ENCODE assay signal across 8 cellular contexts in genomic region chr1:53198241-53198651, GRCh38. TPM values are rescaled to one million over a fixed set of nuclear protein-coding genes. Genes with fewer than 3 reads are reported as not detected.
DNase-seq lines count a peak whose midpoint lies in the region; ATAC-seq, FAIRE-seq and TF ChIP-seq lines count a peak whose summit lies in the region.

No MANE protein-coding gene starts in this region.

- CTCF ChIA-PET in activated CD8-positive, alpha-beta memory T cell treated with anti-CD3 and anti-CD28 coated beads, Interleukin-2, amount 10 ng/mL, durations not matched to agents 7 days and 5 days (lab: Charles Lee), result interaction anchor here (1.1 kb wide), 2 partner anchors 16 to 279 kb away, joined by 3 read pairs; no protein-coding TSS in a partner anchor
- CTCF ChIA-PET in K562 (lab: Yijun Ruan, JAX; ENCODE audit: low intra/inter-chr PET ratio), result interaction anchor here (0.6 kb wide), 1 partner anchor 35 kb away, joined by 3 read pairs; no protein-coding TSS in a partner anchor
- CTCF ChIA-PET in HepG2 (lab: Yijun Ruan, JAX; ENCODE audit: low intra/inter-chr PET ratio, low total read pairs), result no interaction called here

- peaks cover 22% of the 10 kb centered on the region for H3K36me3 Mint-ChIP-seq in activated CD8-positive, alpha-beta memory T cell treated with anti-CD3 and anti-CD28 coated beads, Interleukin-2, amount 10 ng/mL, durations not matched to agents 7 days and 5 days

- no peak for ATAC-seq in activated CD8-positive, alpha-beta memory T cell treated with anti-CD3 and anti-CD28 coated beads, Interleukin-2, amount 10 ng/mL, durations not matched to agents 7 days and 5 days
- no peak for ATAC-seq in K562
- no peak for ATAC-seq in HepG2
- no peak for ATAC-seq in HG02973 (IDR thresholded peaks at IDR 0.05; ENCODE audit: unreplicated experiment)

- no peak for TF ChIP-seq RAD21 in K562 (CRISPR knock-in tag; conservative IDR thresholded peaks at IDR 0.05 in 1 of 2, IDR thresholded peaks at IDR 0.05 in 1 of 2)
- TF ChIP-seq RAD21 in HepG2 (CRISPR knock-in tag; IDR thresholded peaks at IDR 0.05), result no peak

- H3K27ac ChIP-seq in K562 (ENCODE audit: extremely low read depth, low read depth, low read length) (no peak overlapping the region; the same call in 2 of the 3 replicates), HepG2 (ENCODE audit: extremely low read length, insufficient read depth, low read length) (peak overlapping the region; percentile 26), tibial artery (peak overlapping the region; percentile 97 to 99)

- H3K4me1 ChIP-seq in K562 (replicated peaks in 1 of 2; ENCODE audit: control insufficient read depth in 2 of 2, insufficient read depth in 2 of 2, low read length in 2 of 2) (peaks cover 16 to 21% of the 10 kb centered on the region in 2 experiments), HepG2 (ENCODE audit: insufficient read depth, low read length) (peaks cover 48% of the 10 kb centered on the region), tibial artery (peaks cover 0 to 39% (median 29%) of the 10 kb centered on the region in 4 donors)

- 50% methylated on average over 4 of the region's 4 CpGs for WGBS in K562 (ENCODE audit: insufficient coverage, low coverage, missing lambda C conversion rate)
- 61% methylated on average over 4 of the region's 4 CpGs for WGBS in HepG2 (ENCODE audit: low lambda C conversion rate)

- peaks cover 18% of the 10 kb centered on the region; the same call in 1 of the 3 replicates for H3K36me3 ChIP-seq in K562 (ENCODE audit: control insufficient read depth, insufficient read depth, low read length)
- peaks cover 4 to 13% of the 10 kb centered on the region in 2 experiments for H3K36me3 ChIP-seq in HepG2 (replicated peaks in 1 of 2; ENCODE audit: control insufficient read depth in 1 of 2, insufficient read depth in 2 of 2, low read length in 2 of 2)
- H3K36me3 ChIP-seq in tibial artery, result peaks cover 14 to 25% (median 24%) of the 10 kb centered on the region in 3 donors

- H3K9me1 ChIP-seq in K562 (ENCODE audit: control insufficient read depth, insufficient read depth, low read length), result no peaks in the 10 kb centered on the region

- H3K9me3 ChIP-seq in K562 (replicated peaks; ENCODE audit: control insufficient read depth, insufficient read depth, low read depth, low read length) (no peaks in the 10 kb centered on the region), HepG2 (ENCODE audit: low read length) (no peaks in the 10 kb centered on the region), tibial artery (no peaks in the 10 kb centered on the region)

- peak overlapping the region; percentile 66 to 93; a peak in 3 of 4 replicates for H3K9ac ChIP-seq in K562 (ENCODE audit: insufficient read depth in 1 of 2, low read depth in 2 of 2, low read length in 2 of 2)
- H3K9ac ChIP-seq in HepG2 (ENCODE audit: insufficient read depth, low read depth, low read length), result peak overlapping the region; percentile 95

- POLR2A ChIA-PET in K562 (lab: Yijun Ruan, JAX), result interaction anchor here (0.6 to 2.3 kb wide), 5 partner anchors 13 to 374 kb away, joined by 3 to 14 read pairs (median 3); no protein-coding TSS in a partner anchor
- POLR2A ChIA-PET in HepG2 (lab: Yijun Ruan, JAX), result interaction anchor here (1.2 to 2.3 kb wide), 2 partner anchors 16 to 23 kb away, joined by 3 to 6 read pairs; no protein-coding TSS in a partner anchor

- H3K4me3 ChIP-seq in K562, result peak overlapping the region; percentile 94; the same call in 1 of the 2 replicates
- H3K4me3 ChIP-seq in HepG2 (replicated peaks in 1 of 3; ENCODE audit: insufficient read depth in 1 of 3, low read depth in 2 of 3, low read length in 3 of 3), result peak overlapping the region; percentile 3 to 91 (median 84); a peak in 4 of 6 replicates
- peak overlapping the region in 1 of 2 donors; percentile 93 for H3K4me3 ChIP-seq in tibial artery

- peak overlapping the region; percentile 97 for H3K27ac Mint-ChIP-seq in activated CD8-positive, alpha-beta memory T cell treated with anti-CD3 and anti-CD28 coated beads, Interleukin-2, amount 10 ng/mL, durations not matched to agents 7 days and 5 days

- H2AFZ ChIP-seq in K562 (ENCODE audit: low read depth, low read length) (no peak overlapping the region), HepG2 (ENCODE audit: low read length) (no peak overlapping the region)

- TF ChIP-seq CTCF in K562 (IDR thresholded peaks at IDR 0.05 in 2 of 3, conservative IDR thresholded peaks at IDR 0.05 in 1 of 3; ENCODE audit: insufficient read depth in 2 of 3, low read depth in 1 of 3, low read length in 3 of 3) (no peak), HepG2 (CRISPR knock-in tag; IDR thresholded peaks at IDR 0.05) (no peak), tibial artery (IDR thresholded peaks at IDR 0.05) (no peak)

- in situ Hi-C loops in K562 (cut with MboI), result loop anchor here (25.0 kb wide), 1 partner anchor 286 kb away; the partner anchor contains the start of gene ECHDC2
- in situ Hi-C loops in HepG2 (cut with HindIII; ENCODE audit: extremely low pct_ligation_motif_present, low pct_unique_long_range_greater_than_20kb), result no loop called here

- no peaks in the 10 kb centered on the region for H4K20me1 ChIP-seq in K562 (replicated peaks; ENCODE audit: control insufficient read depth, insufficient read depth, low read length)
- no peaks in the 10 kb centered on the region for H4K20me1 ChIP-seq in HepG2 (ENCODE audit: insufficient read depth, low read length)

- H3K27me3 ChIP-seq in K562 (ENCODE audit: control insufficient read depth in 2 of 2, insufficient read depth in 2 of 2, low read length in 2 of 2), result no peaks in the 10 kb centered on the region
- H3K27me3 ChIP-seq in HepG2 (ENCODE audit: control insufficient read depth in 1 of 2, insufficient read depth in 2 of 2, low read length in 2 of 2), result no peaks in the 10 kb centered on the region; a peak in 1 of 5 replicates
- no peaks in the 10 kb centered on the region for H3K27me3 ChIP-seq in tibial artery

- H3K27me3 Mint-ChIP-seq in activated CD8-positive, alpha-beta memory T cell treated with anti-CD3 and anti-CD28 coated beads, Interleukin-2, amount 10 ng/mL, durations not matched to agents 7 days and 5 days, result no peaks in the 10 kb centered on the region

- intact Hi-C loops in K562 (cut with micrococcal nuclease), result loop anchor here (10.0 kb wide), 1 partner anchor 197 kb away; no protein-coding TSS in a partner anchor
- intact Hi-C loops in HepG2 (cut with micrococcal nuclease; ENCODE audit: unreplicated experiment), result no loop called here
- intact Hi-C loops in tibial artery (cut with DNase I; ENCODE audit: low total_unique reads), result loop anchor here (10.0 kb wide), 1 partner anchor 273 kb away; the partner anchor contains the start of genes ECHDC2 and SCP2

- H3K4me3 Mint-ChIP-seq in activated CD8-positive, alpha-beta memory T cell treated with anti-CD3 and anti-CD28 coated beads, Interleukin-2, amount 10 ng/mL, durations not matched to agents 7 days and 5 days, result peak overlapping the region; percentile 89

- TF ChIP-seq POLR2A in K562 (conservative IDR thresholded peaks at IDR 0.05) (no peak), HepG2 (IDR thresholded peaks at IDR 0.05; ENCODE audit: insufficient read depth in 1 of 2, low read depth in 2 of 2, low read length in 2 of 2) (no peak)

- peaks cover 27% of the 10 kb centered on the region for H3K4me1 Mint-ChIP-seq in activated CD8-positive, alpha-beta memory T cell treated with anti-CD3 and anti-CD28 coated beads, Interleukin-2, amount 10 ng/mL, durations not matched to agents 7 days and 5 days

- TF ChIP-seq EP300 in K562 (IDR thresholded peaks at IDR 0.05; ENCODE audit: low read length) (no peak), HepG2 (IDR thresholded peaks at IDR 0.05; ENCODE audit: low read depth in 2 of 2, low read length in 2 of 2) (no peak), HepG2 (CRISPR knock-in tag; IDR thresholded peaks at IDR 0.05; ENCODE audit: borderline replicate concordance) (no peak)

- H3K79me2 ChIP-seq in K562 (ENCODE audit: control insufficient read depth, insufficient read depth, low read length), result peaks cover 17% of the 10 kb centered on the region
- H3K79me2 ChIP-seq in HepG2 (ENCODE audit: insufficient read depth, low read length), result peaks cover 17% of the 10 kb centered on the region

- BruUV-seq in K562 (replicated peaks; lab: Mats Ljungman, UMichigan) (no TSS peak), HepG2 (replicated peaks; lab: Mats Ljungman, UMichigan) (no TSS peak)

- H3K4me2 ChIP-seq in K562 (ENCODE audit: insufficient read depth, low read length) (peak overlapping the region; percentile 96), HepG2 (ENCODE audit: low read depth, low read length) (peak overlapping the region; percentile 74)

- DNase-seq in activated CD8-positive, alpha-beta memory T cell treated with anti-CD3 and anti-CD28 coated beads, Interleukin-2, amount 10 ng/mL, durations not matched to agents 7 days and 5 days, result no peak
- no peak for DNase-seq in activated CD8-positive, alpha-beta memory T cell treated with anti-CD3 and anti-CD28 coated beads, Interleukin-2, amount 50 U/mL, for 48 hours
- DNase-seq in K562 (ENCODE audit: extremely low read depth in 1 of 4, low spot score in 3 of 4) (no peak), HepG2 (ENCODE audit: low spot score) (no peak), tibial artery (no peak), middle frontal gyrus (ENCODE audit: extremely low spot score, low spot score) (no peak), cerebellar nuclear complex (lab: John Stamatoyannopoulos, UW) (no peak)

- H3K9me3 Mint-ChIP-seq in activated CD8-positive, alpha-beta memory T cell treated with anti-CD3 and anti-CD28 coated beads, Interleukin-2, amount 10 ng/mL, durations not matched to agents 7 days and 5 days (ENCODE audit: low read depth), result no peaks in the 10 kb centered on the region

- FAIRE-seq in K562 (lab: Jason Lieb, UNC) (peak; percentile 23), HepG2 (lab: Jason Lieb, UNC) (no peak)

RNA-seq across cellular contexts. Expression of gene CPT2, which starts 1.6 kb away (rescaled TPM):
- 10 to 100 TPM; 11.5 to 13.5 TPM for total RNA-seq in activated CD8-positive, alpha-beta memory T cell treated with anti-CD3 and anti-CD28 coated beads, Interleukin-2, amount 10 ng/mL, durations not matched to agents 7 days and 5 days
- total RNA-seq in K562 (2011; cell fraction: chromatin; rRNA removed; ENCODE audit: low replicate concordance), result 24.8 and 27.4 TPM in 2 replicates
- 13.9 and 18.3 TPM in 2 replicates for total RNA-seq in K562 (2011; cell fraction: nucleolus; rRNA removed)
- total RNA-seq in K562 (2011; cell fraction: nucleoplasm; rRNA removed), result 18.3 and 20.3 TPM in 2 replicates
- total RNA-seq in K562 (2014; rRNA removed) (19.7 and 22.9 TPM in 2 replicates), K562 (2014; rRNA removed; fragmentation: Illumina TruSeq; extraction: Trizol) (16.8 and 17.8 TPM in 2 replicates), K562 (2015; rRNA removed; fragmentation: Illumina TruSeq; extraction: Trizol) (17.2 and 17.9 TPM in 2 replicates), K562 (2021) (16.9 and 22.2 TPM in 2 replicates), HepG2 (2016; rRNA removed; fragmentation: Illumina TruSeq; extraction: Trizol) (14.1 and 14.6 TPM in 2 replicates)
- polyA plus RNA-seq in K562 (2011; rRNA removed) (16.7 and 27.1 TPM in 2 replicates), K562 (2014; fragmentation: Illumina TruSeq; extraction: Trizol) (23.8 and 25.1 TPM in 2 replicates), K562 (2014; fragmentation: Nextera tagmentation; extraction: Ambion mirVana) (1 to 10 TPM; 7.6 to 7.9 TPM), K562 (2014; rRNA removed) (15.2 and 16.7 TPM in 2 replicates), HepG2 (2011; rRNA removed) (12.6 and 16.0 TPM in 2 replicates)
- 21.4 and 24.5 TPM in 2 replicates for polyA plus RNA-seq in K562 (2011; cell fraction: cytosol; rRNA removed)
- polyA plus RNA-seq in K562 (2011; cell fraction: nucleus; rRNA removed), result 8.2 and 9.6 TPM in 2 replicates
- polyA plus RNA-seq in K562 (2012), result 16.1 and 29.9 TPM in 2 replicates
- polyA minus RNA-seq in K562 (2011; rRNA and poly(A)+ RNA removed), result 19.4 and 20.8 TPM in 2 replicates
- 12.1 and 12.5 TPM in 2 replicates for polyA minus RNA-seq in K562 (2011; cell fraction: cytosol; rRNA and poly(A)+ RNA removed)
- polyA minus RNA-seq in K562 (2011; cell fraction: nucleus; rRNA and poly(A)+ RNA removed), result 6.9 and 10.6 TPM in 2 replicates
- total RNA-seq in HepG2 (2016; cell fraction: cytosol; rRNA removed; fragmentation: Illumina TruSeq; extraction: Trizol; ENCODE audit: low read depth), result 1.1 and 1.2 TPM in 2 replicates
- 13.1 and 14.0 TPM in 2 replicates for total RNA-seq in HepG2 (2016; cell fraction: insoluble cytoplasmic fraction; rRNA removed; fragmentation: Illumina TruSeq; extraction: Trizol)
- total RNA-seq in HepG2 (2016; cell fraction: membrane; rRNA removed; fragmentation: Illumina TruSeq; extraction: Trizol), result 3.0 and 3.7 TPM in 2 replicates
- total RNA-seq in HepG2 (2016; cell fraction: nucleus; rRNA removed; fragmentation: Illumina TruSeq; extraction: Trizol), result 6.2 and 7.9 TPM in 2 replicates
- polyA plus RNA-seq in HepG2 (2011; cell fraction: cytosol; rRNA removed), result 12.6 and 14.8 TPM in 2 replicates
- polyA plus RNA-seq in HepG2 (2011; cell fraction: nucleus; rRNA removed), result 5.6 and 7.7 TPM in 2 replicates
- 9.1 and 13.6 TPM in 2 replicates for polyA plus RNA-seq in HepG2 (2012)
- polyA plus RNA-seq in HepG2 (2016; cell fraction: cytosol; fragmentation: Illumina TruSeq; extraction: Trizol; ENCODE audit: low read depth), result 1.0 and 1.2 TPM in 2 replicates
- 15.4 and 15.6 TPM in 2 replicates for polyA plus RNA-seq in HepG2 (2016; cell fraction: insoluble cytoplasmic fraction; fragmentation: Illumina TruSeq; extraction: Trizol; ENCODE audit: low read depth)
- polyA plus RNA-seq in HepG2 (2016; cell fraction: membrane; fragmentation: Illumina TruSeq; extraction: Trizol; ENCODE audit: low read depth), result 1.8 and 2.2 TPM in 2 replicates
- polyA plus RNA-seq in HepG2 (2016; cell fraction: nucleus; fragmentation: Illumina TruSeq; extraction: Trizol; ENCODE audit: insufficient read depth, low read depth), result 9.0 and 10.7 TPM in 2 replicates
- polyA minus RNA-seq in HepG2 (2011; rRNA and poly(A)+ RNA removed; ENCODE audit: low replicate concordance), result 13.9 and 25.3 TPM in 2 replicates
- 8.6 and 11.3 TPM in 2 replicates for polyA minus RNA-seq in HepG2 (2011; cell fraction: cytosol; rRNA and poly(A)+ RNA removed)
- polyA minus RNA-seq in HepG2 (2011; cell fraction: nucleus; rRNA and poly(A)+ RNA removed), result 7.3 and 12.7 TPM in 2 replicates

RNA-seq across cellular contexts. Expression of gene CZIB, which starts 22.2 kb away (rescaled TPM):
- total RNA-seq in activated CD8-positive, alpha-beta memory T cell treated with anti-CD3 and anti-CD28 coated beads, Interleukin-2, amount 10 ng/mL, durations not matched to agents 7 days and 5 days, result 10 to 100 TPM; 41.4 to 48.2 TPM
- 115 and 117 TPM in 2 replicates for total RNA-seq in K562 (2011; cell fraction: chromatin; rRNA removed; ENCODE audit: low replicate concordance)
- 97.5 and 125 TPM in 2 replicates for total RNA-seq in K562 (2011; cell fraction: nucleolus; rRNA removed)
- total RNA-seq in K562 (2011; cell fraction: nucleoplasm; rRNA removed), result 131 and 159 TPM in 2 replicates
- total RNA-seq in K562 (2014; rRNA removed) (55.4 and 65.5 TPM in 2 replicates), K562 (2014; rRNA removed; fragmentation: Illumina TruSeq; extraction: Trizol) (58.2 and 65.8 TPM in 2 replicates), K562 (2015; rRNA removed; fragmentation: Illumina TruSeq; extraction: Trizol) (61.8 and 66.8 TPM in 2 replicates), K562 (2021) (52.6 and 55.7 TPM in 2 replicates), HepG2 (2016; rRNA removed; fragmentation: Illumina TruSeq; extraction: Trizol) (49.2 and 51.4 TPM in 2 replicates)
- polyA plus RNA-seq in K562 (2011; rRNA removed) (105 and 109 TPM in 2 replicates), K562 (2014; fragmentation: Illumina TruSeq; extraction: Trizol) (65.5 and 80.0 TPM in 2 replicates), K562 (2014; fragmentation: Nextera tagmentation; extraction: Ambion mirVana) (100 to 1,000 TPM in 1 of 2 experiments, 10 to 100 TPM in 1; 97.4 to 111 TPM), K562 (2014; rRNA removed) (85.3 and 86.9 TPM in 2 replicates), HepG2 (2011; rRNA removed) (64.8 and 67.0 TPM in 2 replicates)
- 54.1 and 73.4 TPM in 2 replicates for polyA plus RNA-seq in K562 (2011; cell fraction: cytosol; rRNA removed)
- 152 and 181 TPM in 2 replicates for polyA plus RNA-seq in K562 (2011; cell fraction: nucleus; rRNA removed)
- 68.4 and 82.2 TPM in 2 replicates for polyA plus RNA-seq in K562 (2012)
- 41.9 and 56.1 TPM in 2 replicates for polyA minus RNA-seq in K562 (2011; rRNA and poly(A)+ RNA removed)
- polyA minus RNA-seq in K562 (2011; cell fraction: cytosol; rRNA and poly(A)+ RNA removed), result 14.5 and 18.0 TPM in 2 replicates
- polyA minus RNA-seq in K562 (2011; cell fraction: nucleus; rRNA and poly(A)+ RNA removed), result 71.4 and 143 TPM in 2 replicates
- 16.0 and 17.6 TPM in 2 replicates for total RNA-seq in HepG2 (2016; cell fraction: cytosol; rRNA removed; fragmentation: Illumina TruSeq; extraction: Trizol; ENCODE audit: low read depth)
- 47.8 and 54.5 TPM in 2 replicates for total RNA-seq in HepG2 (2016; cell fraction: insoluble cytoplasmic fraction; rRNA removed; fragmentation: Illumina TruSeq; extraction: Trizol)
- 20.0 and 23.7 TPM in 2 replicates for total RNA-seq in HepG2 (2016; cell fraction: membrane; rRNA removed; fragmentation: Illumina TruSeq; extraction: Trizol)
- total RNA-seq in HepG2 (2016; cell fraction: nucleus; rRNA removed; fragmentation: Illumina TruSeq; extraction: Trizol), result 41.6 and 41.7 TPM in 2 replicates
- 40.5 and 42.1 TPM in 2 replicates for polyA plus RNA-seq in HepG2 (2011; cell fraction: cytosol; rRNA removed)
- 98.1 and 112 TPM in 2 replicates for polyA plus RNA-seq in HepG2 (2011; cell fraction: nucleus; rRNA removed)
- polyA plus RNA-seq in HepG2 (2012), result 46.9 and 52.9 TPM in 2 replicates
- 15.2 and 15.7 TPM in 2 replicates for polyA plus RNA-seq in HepG2 (2016; cell fraction: cytosol; fragmentation: Illumina TruSeq; extraction: Trizol; ENCODE audit: low read depth)
- polyA plus RNA-seq in HepG2 (2016; cell fraction: insoluble cytoplasmic fraction; fragmentation: Illumina TruSeq; extraction: Trizol; ENCODE audit: low read depth), result 55.4 and 56.2 TPM in 2 replicates
- 20.1 and 20.5 TPM in 2 replicates for polyA plus RNA-seq in HepG2 (2016; cell fraction: membrane; fragmentation: Illumina TruSeq; extraction: Trizol; ENCODE audit: low read depth)
- polyA plus RNA-seq in HepG2 (2016; cell fraction: nucleus; fragmentation: Illumina TruSeq; extraction: Trizol; ENCODE audit: insufficient read depth, low read depth), result 62.6 and 73.5 TPM in 2 replicates
- 24.9 and 31.3 TPM in 2 replicates for polyA minus RNA-seq in HepG2 (2011; rRNA and poly(A)+ RNA removed; ENCODE audit: low replicate concordance)
- polyA minus RNA-seq in HepG2 (2011; cell fraction: cytosol; rRNA and poly(A)+ RNA removed), result 10.3 and 10.7 TPM in 2 replicates
- 88.7 and 93.7 TPM in 2 replicates for polyA minus RNA-seq in HepG2 (2011; cell fraction: nucleus; rRNA and poly(A)+ RNA removed)

RNA-seq across cellular contexts. Expression of gene MAGOH, which starts 40.1 kb away (rescaled TPM):
- 10 to 100 TPM; 72.9 to 80.1 TPM for total RNA-seq in activated CD8-positive, alpha-beta memory T cell treated with anti-CD3 and anti-CD28 coated beads, Interleukin-2, amount 10 ng/mL, durations not matched to agents 7 days and 5 days
- total RNA-seq in K562 (2011; cell fraction: chromatin; rRNA removed; ENCODE audit: low replicate concordance), result 10.5 and 25.2 TPM in 2 replicates
- total RNA-seq in K562 (2011; cell fraction: nucleolus; rRNA removed), result 13.8 and 15.3 TPM in 2 replicates
- total RNA-seq in K562 (2011; cell fraction: nucleoplasm; rRNA removed), result 23.0 and 35.0 TPM in 2 replicates
- total RNA-seq in K562 (2014; rRNA removed) (106 and 125 TPM in 2 replicates), K562 (2014; rRNA removed; fragmentation: Illumina TruSeq; extraction: Trizol) (135 and 156 TPM in 2 replicates), K562 (2015; rRNA removed; fragmentation: Illumina TruSeq; extraction: Trizol) (134 and 152 TPM in 2 replicates), K562 (2021) (110 and 113 TPM in 2 replicates), HepG2 (2016; rRNA removed; fragmentation: Illumina TruSeq; extraction: Trizol) (87.0 and 145 TPM in 2 replicates)
- polyA plus RNA-seq in K562 (2011; rRNA removed) (80.7 and 102 TPM in 2 replicates), K562 (2014; fragmentation: Illumina TruSeq; extraction: Trizol) (184 and 190 TPM in 2 replicates), K562 (2014; fragmentation: Nextera tagmentation; extraction: Ambion mirVana) (100 to 1,000 TPM; 132 to 342 TPM), K562 (2014; rRNA removed) (243 and 263 TPM in 2 replicates), HepG2 (2011; rRNA removed) (22.9 and 24.1 TPM in 2 replicates)
- 10.7 and 38.1 TPM in 2 replicates for polyA plus RNA-seq in K562 (2011; cell fraction: cytosol; rRNA removed)
- polyA plus RNA-seq in K562 (2011; cell fraction: nucleus; rRNA removed), result 9.7 and 18.4 TPM in 2 replicates
- polyA plus RNA-seq in K562 (2012), result 79.1 and 298 TPM in 2 replicates
- polyA minus RNA-seq in K562 (2011; rRNA and poly(A)+ RNA removed), result 71.4 and 83.4 TPM in 2 replicates
- 29.5 and 30.9 TPM in 2 replicates for polyA minus RNA-seq in K562 (2011; cell fraction: cytosol; rRNA and poly(A)+ RNA removed)
- 18.8 and 38.3 TPM in 2 replicates for polyA minus RNA-seq in K562 (2011; cell fraction: nucleus; rRNA and poly(A)+ RNA removed)
- 21.7 and 23.8 TPM in 2 replicates for total RNA-seq in HepG2 (2016; cell fraction: cytosol; rRNA removed; fragmentation: Illumina TruSeq; extraction: Trizol; ENCODE audit: low read depth)
- total RNA-seq in HepG2 (2016; cell fraction: insoluble cytoplasmic fraction; rRNA removed; fragmentation: Illumina TruSeq; extraction: Trizol), result 94.7 and 147 TPM in 2 replicates
- total RNA-seq in HepG2 (2016; cell fraction: membrane; rRNA removed; fragmentation: Illumina TruSeq; extraction: Trizol), result 19.6 and 26.4 TPM in 2 replicates
- total RNA-seq in HepG2 (2016; cell fraction: nucleus; rRNA removed; fragmentation: Illumina TruSeq; extraction: Trizol), result 32.7 and 35.6 TPM in 2 replicates
- polyA plus RNA-seq in HepG2 (2011; cell fraction: cytosol; rRNA removed), result 9.5 and 15.8 TPM in 2 replicates
- polyA plus RNA-seq in HepG2 (2011; cell fraction: nucleus; rRNA removed), result 3.3 and 4.0 TPM in 2 replicates
- 66.7 and 95.1 TPM in 2 replicates for polyA plus RNA-seq in HepG2 (2012)
- polyA plus RNA-seq in HepG2 (2016; cell fraction: cytosol; fragmentation: Illumina TruSeq; extraction: Trizol; ENCODE audit: low read depth), result 15.7 and 17.3 TPM in 2 replicates
- polyA plus RNA-seq in HepG2 (2016; cell fraction: insoluble cytoplasmic fraction; fragmentation: Illumina TruSeq; extraction: Trizol; ENCODE audit: low read depth), result 201 and 238 TPM in 2 replicates
- 18.7 and 19.6 TPM in 2 replicates for polyA plus RNA-seq in HepG2 (2016; cell fraction: membrane; fragmentation: Illumina TruSeq; extraction: Trizol; ENCODE audit: low read depth)
- polyA plus RNA-seq in HepG2 (2016; cell fraction: nucleus; fragmentation: Illumina TruSeq; extraction: Trizol; ENCODE audit: insufficient read depth, low read depth), result 61.2 and 72.1 TPM in 2 replicates
- polyA minus RNA-seq in HepG2 (2011; rRNA and poly(A)+ RNA removed; ENCODE audit: low replicate concordance), result 17.7 and 28.8 TPM in 2 replicates
- polyA minus RNA-seq in HepG2 (2011; cell fraction: cytosol; rRNA and poly(A)+ RNA removed), result 17.8 and 19.0 TPM in 2 replicates
- polyA minus RNA-seq in HepG2 (2011; cell fraction: nucleus; rRNA and poly(A)+ RNA removed), result 16.9 and 22.7 TPM in 2 replicates

RNA-seq across cellular contexts. Expression of gene SLC1A7, which starts 55.8 kb away (rescaled TPM):
- total RNA-seq in activated CD8-positive, alpha-beta memory T cell treated with anti-CD3 and anti-CD28 coated beads, Interleukin-2, amount 10 ng/mL, durations not matched to agents 7 days and 5 days, result not detected
- total RNA-seq in K562 (2011; cell fraction: chromatin; rRNA removed; ENCODE audit: low replicate concordance), result not detected in 2 replicates
- total RNA-seq in K562 (2011; cell fraction: nucleolus; rRNA removed), result not detected in 2 replicates
- total RNA-seq in K562 (2011; cell fraction: nucleoplasm; rRNA removed), result not detected in 2 replicates
- 0.16 TPM in 1 of 2 replicates, not detected in the other for total RNA-seq in K562 (2014; rRNA removed)
- total RNA-seq in K562 (2014; rRNA removed; fragmentation: Illumina TruSeq; extraction: Trizol), result not detected in 2 replicates
- not detected in 2 replicates for total RNA-seq in K562 (2015; rRNA removed; fragmentation: Illumina TruSeq; extraction: Trizol)
- not detected in 2 replicates for total RNA-seq in K562 (2021)
- 0.07 and 0.08 TPM in 2 replicates for polyA plus RNA-seq in K562 (2011; rRNA removed)
- polyA plus RNA-seq in K562 (2011; cell fraction: cytosol; rRNA removed), result 0.01 and 0.22 TPM in 2 replicates
- polyA plus RNA-seq in K562 (2011; cell fraction: nucleus; rRNA removed), result 0.13 and 0.40 TPM in 2 replicates
- 0.09 and 0.14 TPM in 2 replicates for polyA plus RNA-seq in K562 (2012)
- polyA plus RNA-seq in K562 (2014; fragmentation: Illumina TruSeq; extraction: Trizol), result 0.06 TPM in 1 of 2 replicates, not detected in the other
- polyA plus RNA-seq in K562 (2014; fragmentation: Nextera tagmentation; extraction: Ambion mirVana), result not detected
- polyA plus RNA-seq in K562 (2014; rRNA removed), result not detected in 2 replicates
- not detected in 2 replicates for polyA minus RNA-seq in K562 (2011; rRNA and poly(A)+ RNA removed)
- polyA minus RNA-seq in K562 (2011; cell fraction: cytosol; rRNA and poly(A)+ RNA removed), result not detected in 2 replicates
- polyA minus RNA-seq in K562 (2011; cell fraction: nucleus; rRNA and poly(A)+ RNA removed), result 0.11 and 0.13 TPM in 2 replicates
- 0.04 TPM in 1 of 2 replicates, not detected in the other for total RNA-seq in HepG2 (2016; rRNA removed; fragmentation: Illumina TruSeq; extraction: Trizol)
- total RNA-seq in HepG2 (2016; cell fraction: cytosol; rRNA removed; fragmentation: Illumina TruSeq; extraction: Trizol; ENCODE audit: low read depth), result 0.10 TPM in 1 of 2 replicates, not detected in the other
- total RNA-seq in HepG2 (2016; cell fraction: insoluble cytoplasmic fraction; rRNA removed; fragmentation: Illumina TruSeq; extraction: Trizol), result 0.10 TPM in 1 of 2 replicates, not detected in the other
- not detected in 2 replicates for total RNA-seq in HepG2 (2016; cell fraction: membrane; rRNA removed; fragmentation: Illumina TruSeq; extraction: Trizol)
- total RNA-seq in HepG2 (2016; cell fraction: nucleus; rRNA removed; fragmentation: Illumina TruSeq; extraction: Trizol), result not detected in 2 replicates
- 2.0 and 4.8 TPM in 2 replicates for polyA plus RNA-seq in HepG2 (2011; rRNA removed)
- polyA plus RNA-seq in HepG2 (2011; cell fraction: cytosol; rRNA removed), result 1.7 and 1.9 TPM in 2 replicates
- polyA plus RNA-seq in HepG2 (2011; cell fraction: nucleus; rRNA removed), result 10.0 and 14.8 TPM in 2 replicates
- polyA plus RNA-seq in HepG2 (2012), result 8.9 and 11.0 TPM in 2 replicates
- not detected in 2 replicates for polyA plus RNA-seq in HepG2 (2016; cell fraction: cytosol; fragmentation: Illumina TruSeq; extraction: Trizol; ENCODE audit: low read depth)
- polyA plus RNA-seq in HepG2 (2016; cell fraction: insoluble cytoplasmic fraction; fragmentation: Illumina TruSeq; extraction: Trizol; ENCODE audit: low read depth), result not detected in 2 replicates
- polyA plus RNA-seq in HepG2 (2016; cell fraction: membrane; fragmentation: Illumina TruSeq; extraction: Trizol; ENCODE audit: low read depth), result 0.07 TPM in 1 of 2 replicates, not detected in the other
- polyA plus RNA-seq in HepG2 (2016; cell fraction: nucleus; fragmentation: Illumina TruSeq; extraction: Trizol; ENCODE audit: insufficient read depth, low read depth), result not detected in 2 replicates
- polyA minus RNA-seq in HepG2 (2011; rRNA and poly(A)+ RNA removed; ENCODE audit: low replicate concordance), result 2.1 TPM in 1 of 2 replicates, not detected in the other
- 0.70 and 0.99 TPM in 2 replicates for polyA minus RNA-seq in HepG2 (2011; cell fraction: cytosol; rRNA and poly(A)+ RNA removed)
- polyA minus RNA-seq in HepG2 (2011; cell fraction: nucleus; rRNA and poly(A)+ RNA removed), result 0.77 and 2.1 TPM in 2 replicates
